ENCODE assay signal across 12 cellular contexts in the genomic region with DNA sequence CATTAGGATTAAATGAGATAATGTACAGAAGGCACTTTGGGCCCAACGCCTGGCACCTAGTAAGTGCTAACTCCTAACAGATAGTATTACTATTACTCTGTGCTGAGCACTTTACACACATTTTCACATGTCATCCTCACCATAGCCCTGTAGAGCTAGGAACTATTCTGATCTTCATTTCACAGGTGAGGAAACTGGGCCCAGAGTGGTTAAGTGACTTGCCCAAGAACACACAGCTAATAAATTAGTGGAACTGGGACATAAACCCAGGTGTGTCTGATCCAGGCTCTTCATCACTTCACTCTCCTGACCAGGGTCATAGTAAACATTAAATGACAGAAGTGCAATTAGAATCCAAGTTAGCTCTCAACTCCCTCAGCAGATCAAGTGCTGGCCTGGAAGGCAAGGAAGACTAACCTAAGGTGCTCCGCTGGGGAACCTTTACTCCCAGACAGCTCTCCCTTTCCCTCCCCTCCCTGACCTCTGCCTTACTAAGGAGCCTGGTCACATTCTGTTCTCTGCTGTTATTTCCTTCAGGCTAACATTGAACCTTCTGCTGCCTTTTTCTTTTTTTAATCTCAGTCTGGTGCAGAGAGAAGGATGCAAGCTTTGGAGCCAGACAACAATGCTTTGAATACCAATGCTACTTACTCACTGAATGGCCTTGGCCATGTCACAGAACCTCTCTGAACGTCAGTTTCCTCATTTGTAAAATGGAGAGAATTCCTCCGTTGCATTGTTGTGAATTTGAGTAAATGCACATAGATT. TPM values are rescaled to one million over a fixed set of nuclear protein-coding genes. Genes with fewer than 3 reads are reported as not detected.
DNase-seq lines count a peak whose midpoint lies in the region; ATAC-seq and TF ChIP-seq lines count a peak whose summit lies in the region.
"Had no signal": no experiment of that assay in that cellular context is flagged by ENCODE, and none has a peak within 500 bp of the region (broad histone marks: within the 10 kb centered on the region; RNA-seq: fewer than 3 reads in every experiment).

No MANE protein-coding gene starts in this region.

- H3K9me3 Mint-ChIP-seq in natural killer cell treated with Interleukin-12 subunit alpha and Interleukin-12 subunit beta and Interleukin-15 and Interleukin-18, amount 100 ng/mL, for 72 hours: no peaks in the 10 kb centered on the region
- H3K9me3 Mint-ChIP-seq: activated T-helper 2 cell treated with anti-CD3 and anti-CD28 coated beads, Interferon-gamma antibody, Interleukin-2, Interleukin-4, amounts not matched to agents 10 μg/mL and 5 μg/mL and 100 μg/mL, durations not matched to agents 14 hours and 24 hours and 36 hours; H9 had no signal

- WGBS in mesendoderm (ENCODE audit: extremely low coverage, insufficient coverage, low lambda C conversion rate): no CpG with 5 or more reads among the region's 4 CpGs
- WGBS in lower leg skin, 2 donors: 53 to 73% methylated on average over 4 of the region's 4 CpGs

- H3K18ac ChIP-seq in mesendoderm (ENCODE audit: low read length): no peak overlapping the region

- peaks cover 8% of the 10 kb centered on the region for H3K4me1 ChIP-seq in mesendoderm (ENCODE audit: control insufficient read depth, low read depth, low read length)

- no peak overlapping the region for H3K27ac ChIP-seq in mesendoderm (ENCODE audit: low read depth, low read length)
- H3K27ac ChIP-seq: WERI-Rb-1 had no signal

- H3K27me3 ChIP-seq in mesendoderm (ENCODE audit: insufficient read depth, low read length, poor library complexity): peaks cover 5% of the 10 kb centered on the region

- peaks cover 5 to 11% of the 10 kb centered on the region in 2 donors for H3K4me1 Mint-ChIP-seq in natural killer cell treated with Interleukin-12 subunit alpha and Interleukin-12 subunit beta and Interleukin-15 and Interleukin-18, amount 100 ng/mL, for 72 hours (ENCODE audit: low read depth in 2 of 2)

- H3K4me2 ChIP-seq in mesendoderm (ENCODE audit: low read length): no peak overlapping the region

- no peak overlapping the region for H3K56ac ChIP-seq in mesendoderm (ENCODE audit: low read length)

- H2AK5ac ChIP-seq in mesendoderm (ENCODE audit: low read length): no peak overlapping the region

- no peak overlapping the region for H2BK15ac ChIP-seq in mesendoderm (replicated peaks; ENCODE audit: low read depth)

- no peak overlapping the region for H4K5ac ChIP-seq in mesendoderm (ENCODE audit: low read length)

- peaks cover 49 to 65% of the 10 kb centered on the region in 2 donors for H3K27me3 Mint-ChIP-seq in natural killer cell treated with Interleukin-12 subunit alpha and Interleukin-12 subunit beta and Interleukin-15 and Interleukin-18, amount 100 ng/mL, for 72 hours

- no peak overlapping the region for H3K9ac ChIP-seq in mesendoderm (ENCODE audit: low read length)

- no peaks in the 10 kb centered on the region for H3K79me1 ChIP-seq in mesendoderm (ENCODE audit: low read length)

- no peaks in the 10 kb centered on the region for H3K36me3 ChIP-seq in mesendoderm (ENCODE audit: control insufficient read depth, insufficient read depth, low read length)
- H3K36me3 ChIP-seq: WERI-Rb-1 had no signal

- H2BK5ac ChIP-seq in mesendoderm (ENCODE audit: low read length): no peak overlapping the region

- no peak overlapping the region for H4K8ac ChIP-seq in mesendoderm (ENCODE audit: low read depth, low read length)

- no peaks in the 10 kb centered on the region for H3K79me2 ChIP-seq in mesendoderm (ENCODE audit: control insufficient read depth, insufficient read depth, low read length)

- DNase-seq in A172 (ENCODE audit: low spot score) (peak; percentile 61), NCI-H226 (peak; percentile 69), epithelial cell of esophagus (ENCODE audit: low read depth) (peak; percentile 25), mesendoderm (peak; percentile 61), lower leg skin (ENCODE audit: low spot score in 2 of 2) (no peak), SIG-M5 treated with dmso at 0.1 percent for 504 hours (lab: John Stamatoyannopoulos, UW; ENCODE audit: unreplicated experiment) (no peak)
- DNase-seq in natural killer cell treated with Interleukin-12 subunit alpha and Interleukin-12 subunit beta and Interleukin-15 and Interleukin-18, amount 100 ng/mL, for 72 hours (ENCODE audit: low spot score): no peak
- DNase-seq: effector CD4-positive, alpha-beta T cell; H9; WERI-Rb-1 had no signal

- TF ChIP-seq POLR2A in lower leg skin (IDR thresholded peaks at IDR 0.05): no peak

- no peak overlapping the region for H3K27ac Mint-ChIP-seq in natural killer cell treated with Interleukin-12 subunit alpha and Interleukin-12 subunit beta and Interleukin-15 and Interleukin-18, amount 100 ng/mL, for 72 hours
- H3K27ac Mint-ChIP-seq: activated T-helper 2 cell treated with anti-CD3 and anti-CD28 coated beads, Interferon-gamma antibody, Interleukin-2, Interleukin-4, amounts not matched to agents 10 μg/mL and 5 μg/mL and 100 μg/mL, durations not matched to agents 14 hours and 24 hours and 36 hours; H9 had no signal

- intact Hi-C loops in lower leg skin (cut with DNase I; ENCODE audit: low total_unique reads): no loop called here

- no peaks in the 10 kb centered on the region for H3K36me3 Mint-ChIP-seq in natural killer cell treated with Interleukin-12 subunit alpha and Interleukin-12 subunit beta and Interleukin-15 and Interleukin-18, amount 100 ng/mL, for 72 hours

- no peak for TF ChIP-seq CTCF in epithelial cell of esophagus (IDR thresholded peaks at IDR 0.05; ENCODE audit: insufficient read depth, low read depth, low read length, missing control alignments)
- TF ChIP-seq CTCF in lower leg skin (IDR thresholded peaks at IDR 0.05): no peak

- no peak overlapping the region for H3K23ac ChIP-seq in mesendoderm (ENCODE audit: low read length)

- no peak overlapping the region for H2BK120ac ChIP-seq in mesendoderm (ENCODE audit: low read depth, low read length)

- H3K4me3 ChIP-seq in epithelial cell of esophagus (ENCODE audit: low read length) (no peak overlapping the region), mesendoderm (ENCODE audit: low read length) (no peak overlapping the region), lower leg skin (ENCODE audit: low read depth, poor library complexity, severe bottlenecking) (no peak overlapping the region)

- H3K4me3 Mint-ChIP-seq in natural killer cell treated with Interleukin-12 subunit alpha and Interleukin-12 subunit beta and Interleukin-15 and Interleukin-18, amount 100 ng/mL, for 72 hours: no peak overlapping the region
- H3K4me3 Mint-ChIP-seq: H9 had no signal

- ATAC-seq in natural killer cell treated with Interleukin-12 subunit alpha and Interleukin-12 subunit beta and Interleukin-15 and Interleukin-18, amount 100 ng/mL, for 72 hours: no peak
- no peak for ATAC-seq in activated CD4-positive, CD25-positive, alpha-beta regulatory T cell treated with anti-CD3 and anti-CD28 coated beads, Interleukin-2, amount 50 U/mL, for 24 hours

- H3K4ac ChIP-seq in mesendoderm (ENCODE audit: low read depth, low read length): no peak overlapping the region

RNA-seq across cellular contexts. Expression of gene ADRA1B, which starts 4.1 kb away (rescaled TPM):
- 0.91 and 1.6 TPM in 2 replicates for total RNA-seq in A172 (2014; rRNA removed; shearing (Covaris generic))
- polyA plus RNA-seq in mesendoderm (2013, experiment 1 of 2): 0.08 TPM
- 0.10 TPM for polyA plus RNA-seq in mesendoderm (2013, experiment 2 of 2)
- total RNA-seq in lower leg skin: 1 to 10 TPM in 2 of 4 donors, under 1 TPM in 1, not detected in 1; 0.30 to 2.0 (median 2.0) TPM
- total RNA-seq in natural killer cell treated with Interleukin-12 subunit alpha and Interleukin-12 subunit beta and Interleukin-15 and Interleukin-18, amount 100 ng/mL, for 72 hours: not detected
- total RNA-seq: activated T-helper 2 cell treated with anti-CD3 and anti-CD28 coated beads, Interferon-gamma antibody, Interleukin-2, Interleukin-4, amounts not matched to agents 10 μg/mL and 5 μg/mL and 100 μg/mL, durations not matched to agents 14 hours and 24 hours and 36 hours; H9 had no signal

Comparison
In these comparisons a context has a peak if more than half of its experiments do, and no peak if none do; other contexts are left out.
1. DNase-seq: peak in A172 (single experiment), NCI-H226 (single experiment), epithelial cell of esophagus (single experiment) and mesendoderm (single experiment); none in lower leg skin (0 of 2), natural killer cell treated with Interleukin-12 subunit alpha and Interleukin-12 subunit beta and Interleukin-15 and Interleukin-18, amount 100 ng/mL, for 72 hours (single experiment) and SIG-M5 treated with dmso at 0.1 percent for 504 hours (single experiment).